8 cellular contexts compared by ENCODE assay signal in the genomic region with DNA sequence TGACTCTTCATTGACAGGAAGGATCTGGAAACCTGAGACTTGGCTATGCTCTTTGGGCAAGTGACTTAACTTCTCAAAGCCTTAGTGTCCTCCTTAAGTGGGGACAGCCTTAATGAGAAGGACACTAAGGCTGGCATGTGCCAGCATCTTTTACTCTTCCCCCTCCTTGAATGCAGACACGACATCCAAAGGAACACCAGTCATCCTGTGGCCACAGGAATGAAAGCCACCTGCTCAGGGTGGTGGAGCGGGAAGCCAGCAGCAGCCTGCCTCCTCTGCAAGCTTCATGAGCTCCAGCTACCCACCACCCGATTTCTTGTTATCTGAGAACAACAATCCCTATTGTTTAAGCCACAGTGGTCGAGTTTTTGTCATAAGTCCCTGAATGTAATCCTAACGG. TPM values are rescaled to one million over a fixed set of nuclear protein-coding genes. Genes with fewer than 3 reads are reported as not detected.
"Had no signal": no experiment of that assay in that cellular context is flagged by ENCODE, and none has a peak within 500 bp of the region (broad histone marks: within the 10 kb centered on the region; RNA-seq: fewer than 3 reads in every experiment).

No MANE protein-coding gene starts in this region.

- ATAC-seq: K562 had no signal

- DNase-seq: IMR-90 had no signal

- FAIRE-seq: HepG2, HTR-8/SVneo, K562 had no signal

- H3K4me3 Mint-ChIP-seq: IgD-negative memory B cell had no signal

- H3K4me1 Mint-ChIP-seq: IgD-negative memory B cell had no signal

- H3K27me3 Mint-ChIP-seq: IgD-negative memory B cell had no signal

- H3K27ac ChIP-seq: HL-60 had no signal

- H3K4me3 ChIP-seq: K562 had no signal

RNA-seq across cellular contexts. Expression of gene MAK, which starts 46.2 kb away (rescaled TPM):
- total RNA-seq: HT-29, HT1080, IMR-90 had no signal
- polyA plus RNA-seq: HepG2, IMR-90 had no signal
